1 cellular context compared by ENCODE assay signal in the genomic region with DNA sequence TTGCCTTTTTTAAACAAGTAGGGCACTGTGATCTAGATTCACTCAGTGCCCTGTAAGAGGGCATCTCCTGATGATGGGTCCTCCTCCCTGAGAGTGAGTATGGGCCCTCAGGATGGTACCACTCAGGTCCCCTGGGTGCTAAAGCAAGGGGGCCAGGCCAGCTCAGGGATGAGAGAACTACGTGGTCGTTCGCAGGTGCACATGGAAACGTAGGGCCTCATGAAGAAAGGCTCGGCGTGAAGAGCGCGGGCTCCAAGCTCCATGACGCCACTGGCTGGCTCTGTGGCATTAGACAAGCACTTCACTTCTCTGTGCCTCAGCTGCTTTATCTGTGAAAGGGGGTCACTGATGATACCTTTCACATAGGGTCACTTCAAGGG.
TF ChIP-seq lines count a peak whose summit lies in the region.

No MANE protein-coding gene starts in this region.

TF ChIP-seq in endothelial cell of umbilical vein, 7 proteins besides CTCF, POLR2A, EP300 and RAD21 (continued from another document):
- no peak for TF ChIP-seq EZH2 (IDR thresholded peaks at IDR 0.05; ENCODE audit: borderline replicate concordance, low read depth, low read length, severe bottlenecking)
- TF ChIP-seq GATA2 (IDR thresholded peaks at IDR 0.05; ENCODE audit: insufficient read depth, insufficient read length, low read depth, low read length): no peak
